ENCODE assay signal across 20 cellular contexts in genomic region chr5:56512314-56512996, GRCh38.
DNase-seq lines count a peak whose midpoint lies in the region; ATAC-seq, FAIRE-seq and TF ChIP-seq lines count a peak whose summit lies in the region.
"Had no signal": no experiment of that assay in that cellular context is flagged by ENCODE, and none has a peak within 500 bp of the region (broad histone marks: within the 10 kb centered on the region; RNA-seq: fewer than 3 reads in every experiment).

No MANE protein-coding gene starts in this region.

- no peaks in the 10 kb centered on the region for H3K27me3 Mint-ChIP-seq in activated CD8-positive, alpha-beta T cell treated with anti-CD3 and anti-CD28 coated beads for 36 hours

- H3K4me3 ChIP-seq in K562 (no peak overlapping the region), HepG2 (replicated peaks in 1 of 3; ENCODE audit: insufficient read depth in 1 of 3, low read depth in 2 of 3, low read length in 3 of 3) (no peak overlapping the region)
- H3K4me3 ChIP-seq: lung, prostate gland, SK-N-MC had no signal

- POLR2A ChIA-PET in K562 (lab: Yijun Ruan, JAX) (interaction anchor here (0.9 kb wide), 1 partner anchor 253 kb away, joined by 3 read pairs; no protein-coding TSS in a partner anchor), HepG2 (lab: Yijun Ruan, JAX) (interaction anchor here (0.8 to 2.9 kb wide), 2 partner anchors 32 to 234 kb away, joined by 4 to 13 read pairs; no protein-coding TSS in a partner anchor)
- POLR2A ChIA-PET in activated CD8-positive, alpha-beta T cell treated with anti-CD3 and anti-CD28 coated beads for 36 hours (lab: Charles Lee), result no interaction called here

- DNase-seq in stimulated activated CD4-positive, alpha-beta T cell treated with anti-CD3 and anti-CD28 coated beads, Interleukin-15, amount 100 ng/mL, for 24 hours, result peak; percentile 19
- DNase-seq in stimulated activated CD4-positive, alpha-beta T cell treated with anti-CD3 and anti-CD28 coated beads, Interleukin-12 subunit alpha, Interleukin-12 subunit beta, amount 100 ng/mL, for 4 hours, result no peak
- DNase-seq in K562 (ENCODE audit: extremely low read depth in 1 of 4, low spot score in 3 of 4), result no peak
- DNase-seq in HepG2 (ENCODE audit: low spot score), result no peak
- no peak for DNase-seq in NCI-H748 treated with DMSO at 0.1 percent for 48 hours (lab: John Stamatoyannopoulos, UW)
- no peak for DNase-seq in hippocampal formation (lab: John Stamatoyannopoulos, UW)
- no peak for DNase-seq in activated CD8-positive, alpha-beta T cell treated with anti-CD3 and anti-CD28 coated beads for 36 hours
- DNase-seq in HK-2 (ENCODE audit: unreplicated experiment), result no peak
- DNase-seq: activated CD4-positive, alpha-beta T cell treated with anti-CD3 and anti-CD28 coated beads, Interleukin-2, amount 50 U/mL, for 48 hours; activated T-cell treated with anti-CD3 and anti-CD28 coated beads, Interleukin-2, amount 50 U/mL, for 4 hours; cerebellar nuclear complex; foreskin melanocyte; natural killer cell; NCI-H1694; NCI-H446 treated with DMSO at 0.1 percent for 48 hours had no signal

- ATAC-seq in K562 (no peak), HepG2 (peak; percentile 21; the same call in 2 of the 3 replicates)
- ATAC-seq in activated CD8-positive, alpha-beta T cell treated with anti-CD3 and anti-CD28 coated beads for 36 hours, result no peak
- ATAC-seq: HCT116 had no signal

- CTCF ChIA-PET in K562 (lab: Yijun Ruan, JAX; ENCODE audit: low intra/inter-chr PET ratio), result no interaction called here
- CTCF ChIA-PET in HepG2 (lab: Yijun Ruan, JAX; ENCODE audit: low intra/inter-chr PET ratio, low total read pairs), result no interaction called here
- CTCF ChIA-PET in activated CD8-positive, alpha-beta T cell treated with anti-CD3 and anti-CD28 coated beads for 36 hours (lab: Charles Lee), result interaction anchor here (1.3 kb wide), 1 partner anchor 18 kb away, joined by 4 read pairs; no protein-coding TSS in a partner anchor

- TF ChIP-seq CTCF in K562 (IDR thresholded peaks at IDR 0.05 in 2 of 3, conservative IDR thresholded peaks at IDR 0.05 in 1 of 3; ENCODE audit: insufficient read depth in 2 of 3, low read depth in 1 of 3, low read length in 3 of 3) (no peak), HepG2 (CRISPR knock-in tag; IDR thresholded peaks at IDR 0.05) (no peak)
- TF ChIP-seq CTCF in activated CD8-positive, alpha-beta T cell treated with anti-CD3 and anti-CD28 coated beads for 36 hours (IDR thresholded peaks at IDR 0.05), result no peak

- no peak for TF ChIP-seq EP300 in K562 (IDR thresholded peaks at IDR 0.05; ENCODE audit: low read length)
- no peak for TF ChIP-seq EP300 in HepG2 (IDR thresholded peaks at IDR 0.05; ENCODE audit: low read depth in 2 of 2, low read length in 2 of 2)
- no peak for TF ChIP-seq EP300 in HepG2 (CRISPR knock-in tag; IDR thresholded peaks at IDR 0.05; ENCODE audit: borderline replicate concordance)

- H3K9me1 ChIP-seq in K562 (ENCODE audit: control insufficient read depth, insufficient read depth, low read length), result no peaks in the 10 kb centered on the region

- no peak overlapping the region for H3K9ac ChIP-seq in K562 (ENCODE audit: insufficient read depth in 1 of 2, low read depth in 2 of 2, low read length in 2 of 2)
- no peak overlapping the region for H3K9ac ChIP-seq in HepG2 (ENCODE audit: insufficient read depth, low read depth, low read length)

- 29% methylated on average over 6 of the region's 6 CpGs for WGBS in K562 (ENCODE audit: insufficient coverage, low coverage, missing lambda C conversion rate)
- WGBS in HepG2 (ENCODE audit: low lambda C conversion rate), result 64% methylated on average over 5 of the region's 6 CpGs

- H3K4me2 ChIP-seq in K562 (ENCODE audit: insufficient read depth, low read length), result no peak overlapping the region
- H3K4me2 ChIP-seq in HepG2 (ENCODE audit: low read depth, low read length), result no peak overlapping the region

- intact Hi-C loops in K562 (cut with micrococcal nuclease), result no loop called here
- intact Hi-C loops in HepG2 (cut with micrococcal nuclease; ENCODE audit: unreplicated experiment), result no loop called here
- intact Hi-C loops in activated CD8-positive, alpha-beta T cell treated with anti-CD3 and anti-CD28 coated beads for 36 hours (cut with micrococcal nuclease), result no loop called here

- H2AFZ ChIP-seq in K562 (ENCODE audit: low read depth, low read length) (no peak overlapping the region), HepG2 (ENCODE audit: low read length) (no peak overlapping the region)

- no peak overlapping the region for H3K27ac ChIP-seq in K562 (ENCODE audit: extremely low read depth, low read depth, low read length)
- no peak overlapping the region for H3K27ac ChIP-seq in HepG2 (ENCODE audit: extremely low read length, insufficient read depth, low read length)
- H3K27ac ChIP-seq: prostate gland, SK-N-MC had no signal

- H3K27ac Mint-ChIP-seq in activated CD8-positive, alpha-beta T cell treated with anti-CD3 and anti-CD28 coated beads for 36 hours, result no peak overlapping the region
- H3K27ac Mint-ChIP-seq: natural killer cell had no signal

- H3K4me3 Mint-ChIP-seq in activated CD8-positive, alpha-beta T cell treated with anti-CD3 and anti-CD28 coated beads for 36 hours, result no peak overlapping the region
- H3K4me3 Mint-ChIP-seq: activated T-cell treated with anti-CD3 and anti-CD28 coated beads, Interleukin-2, amount 50 U/mL, for 4 hours; natural killer cell had no signal

- TF ChIP-seq RAD21 in K562 (CRISPR knock-in tag; conservative IDR thresholded peaks at IDR 0.05 in 1 of 2, IDR thresholded peaks at IDR 0.05 in 1 of 2) (no peak), HepG2 (CRISPR knock-in tag; IDR thresholded peaks at IDR 0.05) (no peak)

- H3K4me1 ChIP-seq in K562 (replicated peaks in 1 of 2; ENCODE audit: control insufficient read depth in 2 of 2, insufficient read depth in 2 of 2, low read length in 2 of 2) (no peaks in the 10 kb centered on the region; a peak in 1 of 5 replicates), HepG2 (ENCODE audit: insufficient read depth, low read length) (peaks cover 57% of the 10 kb centered on the region)
- H3K4me1 ChIP-seq: prostate gland had no signal

- peaks cover 8% of the 10 kb centered on the region for H3K4me1 Mint-ChIP-seq in activated CD8-positive, alpha-beta T cell treated with anti-CD3 and anti-CD28 coated beads for 36 hours (ENCODE audit: low read depth)

- H4K20me1 ChIP-seq in K562 (replicated peaks; ENCODE audit: control insufficient read depth, insufficient read depth, low read length), result no peaks in the 10 kb centered on the region
- H4K20me1 ChIP-seq in HepG2 (ENCODE audit: insufficient read depth, low read length), result no peaks in the 10 kb centered on the region

- in situ Hi-C loops in K562 (cut with MboI), result no loop called here
- in situ Hi-C loops in HepG2 (cut with HindIII; ENCODE audit: extremely low pct_ligation_motif_present, low pct_unique_long_range_greater_than_20kb), result no loop called here

- H3K36me3 ChIP-seq in K562 (ENCODE audit: control insufficient read depth, insufficient read depth, low read length) (no peaks in the 10 kb centered on the region), HepG2 (replicated peaks in 1 of 2; ENCODE audit: control insufficient read depth in 1 of 2, insufficient read depth in 2 of 2, low read length in 2 of 2) (no peaks in the 10 kb centered on the region)
- H3K36me3 ChIP-seq: prostate gland had no signal

- H3K79me2 ChIP-seq in K562 (ENCODE audit: control insufficient read depth, insufficient read depth, low read length), result no peaks in the 10 kb centered on the region
- no peaks in the 10 kb centered on the region for H3K79me2 ChIP-seq in HepG2 (ENCODE audit: insufficient read depth, low read length)

- no peaks in the 10 kb centered on the region for H3K9me3 Mint-ChIP-seq in activated CD8-positive, alpha-beta T cell treated with anti-CD3 and anti-CD28 coated beads for 36 hours
- H3K9me3 Mint-ChIP-seq: activated T-cell treated with anti-CD3 and anti-CD28 coated beads, Interleukin-2, amount 50 U/mL, for 4 hours; natural killer cell had no signal

- no TSS peak for BruUV-seq in K562 (replicated peaks; lab: Mats Ljungman, UMichigan)
- BruUV-seq in HepG2 (replicated peaks; lab: Mats Ljungman, UMichigan), result no TSS peak

- no peak for TF ChIP-seq POLR2A in K562 (conservative IDR thresholded peaks at IDR 0.05)
- no peak for TF ChIP-seq POLR2A in HepG2 (IDR thresholded peaks at IDR 0.05; ENCODE audit: insufficient read depth in 1 of 2, low read depth in 2 of 2, low read length in 2 of 2)

- no peak for FAIRE-seq in K562 (lab: Jason Lieb, UNC)
- no peak for FAIRE-seq in HepG2 (lab: Jason Lieb, UNC)
- FAIRE-seq: D721Med had no signal

- H3K36me3 Mint-ChIP-seq in activated CD8-positive, alpha-beta T cell treated with anti-CD3 and anti-CD28 coated beads for 36 hours (ENCODE audit: low read depth), result no peaks in the 10 kb centered on the region
- H3K36me3 Mint-ChIP-seq: natural killer cell had no signal

- H3K27me3 ChIP-seq in K562 (ENCODE audit: control insufficient read depth in 2 of 2, insufficient read depth in 2 of 2, low read length in 2 of 2), result peaks cover 0 to 4% of the 10 kb centered on the region in 2 experiments; a peak in 1 of 5 replicates
- 0 out of 5 replicates have a peak, but pooled peaks cover 0 to 2% of the 10 kb centered on the region in 2 experiments for H3K27me3 ChIP-seq in HepG2 (ENCODE audit: control insufficient read depth in 1 of 2, insufficient read depth in 2 of 2, low read length in 2 of 2)

- H3K9me3 ChIP-seq in K562 (replicated peaks; ENCODE audit: control insufficient read depth, insufficient read depth, low read depth, low read length), result no peaks in the 10 kb centered on the region
- H3K9me3 ChIP-seq in HepG2 (ENCODE audit: low read length), result no peaks in the 10 kb centered on the region
- H3K9me3 ChIP-seq: prostate gland had no signal

TF ChIP-seq in K562, 482 proteins besides CTCF, POLR2A, EP300 and RAD21 (continues in another document):
- TF ChIP-seq CEBPB (tag; IDR thresholded peaks at IDR 0.05) (peak; percentile 65), CEBPG (CRISPR knock-in tag; IDR thresholded peaks at IDR 0.05) (no peak), CEBPG (tag; conservative IDR thresholded peaks at IDR 0.05 in 1 of 2, IDR thresholded peaks at IDR 0.05 in 1 of 2) (peak; percentile 47 to 83; a peak in 3 of 4 replicates)

TF ChIP-seq in HepG2, 621 proteins besides CTCF, POLR2A, EP300 and RAD21 (continues in another document):
- TF ChIP-seq ZEB1 (IDR thresholded peaks at IDR 0.05; ENCODE audit: insufficient replicate concordance, low read depth) (no peak), ZNF644 (CRISPR knock-in tag; IDR thresholded peaks at IDR 0.05; ENCODE audit: low read depth) (0 out of 2 replicates have a peak, but pooled peaks have one; percentile 20), SP1 (IDR thresholded peaks at IDR 0.05) (no peak), SP1 (CRISPR knock-in tag; IDR thresholded peaks at IDR 0.05) (no peak), ZNF580 (CRISPR knock-in tag; IDR thresholded peaks at IDR 0.05; ENCODE audit: borderline replicate concordance, low read depth) (no peak), FOXC1 (CRISPR knock-in tag; IDR thresholded peaks at IDR 0.05; ENCODE audit: borderline replicate concordance) (no peak)
